8 cellular contexts compared by ENCODE assay signal in genomic region chr21:29300547-29301138, GRCh38. TPM values are rescaled to one million over a fixed set of nuclear protein-coding genes. Genes with fewer than 3 reads are reported as not detected.
DNase-seq lines count a peak whose midpoint lies in the region; ATAC-seq and TF ChIP-seq lines count a peak whose summit lies in the region.

No MANE protein-coding gene starts in this region.

- peak overlapping the region; percentile 94 for H3K4me3 Mint-ChIP-seq in glutamatergic neuron (ENCODE audit: unreplicated experiment)

- 61 to 66% methylated on average over 6 of the region's 6 CpGs for WGBS in heart right ventricle, 2 donors

- H3K27ac Mint-ChIP-seq in glutamatergic neuron (ENCODE audit: unreplicated experiment): peak overlapping the region; percentile 80

- no peak for TF ChIP-seq CTCF in heart right ventricle (IDR thresholded peaks at IDR 0.05)
- TF ChIP-seq CTCF in glutamatergic neuron (IDR thresholded peaks at IDR 0.05; ENCODE audit: partially characterized antibody, unreplicated experiment): no peak

- peaks cover 23% of the 10 kb centered on the region for H3K4me1 Mint-ChIP-seq in glutamatergic neuron (ENCODE audit: low read depth, unreplicated experiment)

- TF ChIP-seq POLR2A in erythroblast (IDR thresholded peaks at IDR 0.05; ENCODE audit: low read length): no peak

- DNase-seq in heart right ventricle (no peak), cardiac septum (ENCODE audit: low spot score) (no peak), SJSA1 (ENCODE audit: low read depth in 1 of 2, low spot score in 2 of 2) (no peak), glutamatergic neuron (no peak), NCI-H226 (no peak), erythroblast (lab: John Stamatoyannopoulos, UW) (no peak)
- DNase-seq in stimulated activated naive CD8-positive, alpha-beta T cell treated with anti-CD3 and anti-CD28 coated beads, Interleukin-15, Interleukin-2, amounts not matched to agents 100 U/mL and 50 U/mL, for 24 hours: no peak

- H3K36me3 Mint-ChIP-seq in glutamatergic neuron (ENCODE audit: unreplicated experiment): peaks cover 8% of the 10 kb centered on the region

- H3K27me3 Mint-ChIP-seq in glutamatergic neuron (ENCODE audit: unreplicated experiment): no peaks in the 10 kb centered on the region

- H3K36me3 ChIP-seq in heart right ventricle (no peaks in the 10 kb centered on the region), SJSA1 (peaks cover 8% of the 10 kb centered on the region)

- H3K4me1 ChIP-seq in heart right ventricle (peaks cover 7 to 79% (median 60%) of the 10 kb centered on the region in 9 donors), SJSA1 (replicated peaks) (peaks cover 61% of the 10 kb centered on the region)

- H3K4me3 ChIP-seq in heart right ventricle: peak overlapping the region in 9 of 10 donors; percentile 62 to 88 (median 80)
- peak overlapping the region; percentile 64 for H3K4me3 ChIP-seq in SJSA1

- intact Hi-C loops in heart right ventricle (cut with DNase I) (loop anchor here in 6 of 10 donors (5.0 kb wide), 3 partner anchors 37 to 223 kb away; no protein-coding TSS in a partner anchor), cardiac septum (cut with DNase I) (no loop called here)

- H3K9me3 ChIP-seq in heart right ventricle (peaks cover 0 to 2% (median 0%) of the 10 kb centered on the region in 11 donors), SJSA1 (replicated peaks) (no peaks in the 10 kb centered on the region)

- no peaks in the 10 kb centered on the region for H3K27me3 ChIP-seq in heart right ventricle
- no peaks in the 10 kb centered on the region for H3K27me3 ChIP-seq in SJSA1 (replicated peaks)

- ATAC-seq in heart right ventricle (no peak), HG02943 (IDR thresholded peaks at IDR 0.05; ENCODE audit: low read depth, unreplicated experiment) (peak; percentile 78)
- peak; percentile 40 for ATAC-seq in stimulated activated naive CD8-positive, alpha-beta T cell treated with anti-CD3 and anti-CD28 coated beads, Interleukin-15, Interleukin-2, amounts not matched to agents 100 U/mL and 50 U/mL, for 24 hours

- peaks cover 2% of the 10 kb centered on the region for H3K9me3 Mint-ChIP-seq in glutamatergic neuron (ENCODE audit: unreplicated experiment)

- H3K27ac ChIP-seq in heart right ventricle (peak overlapping the region in 8 of 10 donors; percentile 86 to 99 (median 95)), SJSA1 (peak overlapping the region; percentile 94)

RNA-seq across cellular contexts. Expression of gene BACH1, which starts 1.9 kb away (rescaled TPM):
- total RNA-seq in heart right ventricle (10 to 100 TPM; 29.4 to 78.7 (median 51.3) TPM), cardiac septum (51.3 TPM), glutamatergic neuron (ENCODE audit: unreplicated experiment) (78.8 TPM)
- 1 to 10 TPM; 2.7 to 9.2 TPM for polyA plus RNA-seq in heart right ventricle
- 46.0 and 47.3 TPM in 2 replicates for total RNA-seq in SJSA1 (2014; rRNA removed; shearing (Covaris generic))

Comparison
In these comparisons a context has a peak if more than half of its experiments do, and no peak if none do; other contexts are left out.
1. ATAC-seq: peak in HG02943 (single experiment) and stimulated activated naive CD8-positive, alpha-beta T cell treated with anti-CD3 and anti-CD28 coated beads, Interleukin-15, Interleukin-2, amounts not matched to agents 100 U/mL and 50 U/mL, for 24 hours (single experiment); none in heart right ventricle (0 of 8).